15 cellular contexts compared by ENCODE assay signal in the genomic region with DNA sequence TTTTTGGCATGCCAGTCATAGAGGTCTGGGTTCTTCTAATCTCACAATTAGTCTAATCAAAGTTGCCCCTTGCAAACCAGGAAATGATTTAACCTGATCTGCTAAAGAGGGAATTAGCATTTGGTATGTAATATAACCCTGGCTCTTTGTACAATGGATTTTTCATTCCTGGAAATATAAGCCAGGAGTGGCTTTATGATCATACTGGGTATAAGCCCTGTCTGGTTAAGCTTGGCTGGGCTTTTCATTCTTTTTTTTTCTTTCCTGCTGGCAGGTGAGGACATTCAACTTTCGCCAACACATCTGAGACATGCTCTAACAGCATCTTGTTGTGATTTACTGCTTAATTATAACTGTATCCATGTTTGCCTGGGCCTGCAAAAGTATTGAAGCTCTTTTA.
"Had no signal": no experiment of that assay in that cellular context is flagged by ENCODE, and none has a peak within 500 bp of the region (broad histone marks: within the 10 kb centered on the region; RNA-seq: fewer than 3 reads in every experiment).

No MANE protein-coding gene starts in this region.

- H3K27me3 ChIP-seq: brain microvascular endothelial cell, testis had no signal

- H3K9me3 ChIP-seq: lower lobe of right lung, testis had no signal

- H3K36me3 ChIP-seq: brain microvascular endothelial cell, lower lobe of right lung had no signal

- H3K4me3 ChIP-seq: lower lobe of right lung, testis had no signal

- DNase-seq: activated CD4-positive, alpha-beta T cell treated with anti-CD3 and anti-CD28 coated beads, Interleukin-2, amount 50 U/mL, for 48 hours; activated CD4-positive, CD25-positive, alpha-beta regulatory T cell treated with anti-CD3 and anti-CD28 coated beads, Interleukin-2, amount 50 U/mL, for 72 hours; activated gamma-delta T cell treated with Interleukin-2 at 50 U/mL for 16 hours; activated naive CD8-positive, alpha-beta T cell treated with anti-CD3 and anti-CD28 coated beads for 36 hours; activated T-cell treated with anti-CD3 and anti-CD28 coated beads, Interleukin-2, amount 50 U/mL, for 72 hours; brain microvascular endothelial cell; hippocampal formation; lower lobe of right lung; naive B cell; retina; stimulated activated CD4-positive, alpha-beta T cell treated with anti-CD3 and anti-CD28 coated beads, Interleukin-15, amount 100 ng/mL, for 24 hours; stimulated activated CD4-positive, alpha-beta T cell treated with anti-CD3 and anti-CD28 coated beads, Interleukin-4, amount 100 ng/mL, for 24 hours; stimulated activated naive CD8-positive, alpha-beta T cell treated with anti-CD3 and anti-CD28 coated beads, Interleukin-15, amount 100 ng/mL, for 72 hours; testis had no signal

- ATAC-seq: activated T-cell treated with anti-CD3 and anti-CD28 coated beads, Interleukin-2, amount 50 U/mL, for 72 hours; lower lobe of right lung; stimulated activated naive CD8-positive, alpha-beta T cell treated with anti-CD3 and anti-CD28 coated beads, Interleukin-15, amount 100 ng/mL, for 72 hours had no signal

- H3K27ac ChIP-seq: brain microvascular endothelial cell, lower lobe of right lung, parathyroid adenoma, testis had no signal

- H3K4me1 ChIP-seq: lower lobe of right lung, parathyroid adenoma, testis had no signal
